ENCODE assay signal across 34 cellular contexts in genomic region chr5:27406020-27406419, GRCh38.
A peak's percentile ranks its signal among the peaks of the same experiment; 100 is the strongest.
DNase-seq lines count a peak whose midpoint lies in the region; ATAC-seq, FAIRE-seq and TF ChIP-seq lines count a peak whose summit lies in the region.
"Had no signal": no experiment of that assay in that cellular context is flagged by ENCODE, and none has a peak within 500 bp of the region (broad histone marks: within the 10 kb centered on the region; RNA-seq: fewer than 3 reads in every experiment).

No MANE protein-coding gene starts in this region.

- H3K4me3 ChIP-seq in A549 (no peak overlapping the region), HEK293 (ENCODE audit: low read depth, low read length) (no peak overlapping the region), SU-DHL-6 (ENCODE audit: insufficient read depth, low read length, poor library complexity, severe bottlenecking) (no peak overlapping the region)
- H3K4me3 ChIP-seq: BLaER1; BLaER1 treated with 17β-estradiol and CSF1 and Interleukin-3, amounts not matched to agents 10 nM and 100 nM had no signal

- no peaks in the 10 kb centered on the region for H3K79me2 ChIP-seq in SU-DHL-6 (ENCODE audit: insufficient read depth, low read length)

- no peaks in the 10 kb centered on the region for H3K27me3 ChIP-seq in SU-DHL-6 (ENCODE audit: low read length)
- H3K27me3 ChIP-seq: BE2C; BLaER1; BLaER1 treated with 17β-estradiol and CSF1 and Interleukin-3, amounts not matched to agents 10 nM and 100 nM had no signal

- FAIRE-seq in A549 (lab: Jason Lieb, UNC) (no peak), RCC 7860 (lab: Jason Lieb, UNC) (peak; percentile 26)
- FAIRE-seq: A204.1, D721Med had no signal

- no peaks in the 10 kb centered on the region for H3K9me3 ChIP-seq in A549
- H3K9me3 ChIP-seq in HEK293 (ENCODE audit: control insufficient read depth, insufficient read depth, low read depth, low read length), result no peaks in the 10 kb centered on the region
- H3K9me3 ChIP-seq in SU-DHL-6 (ENCODE audit: insufficient read depth, low read length), result no peaks in the 10 kb centered on the region
- H3K9me3 ChIP-seq: BE2C; BLaER1; BLaER1 treated with 17β-estradiol and CSF1 and Interleukin-3, amounts not matched to agents 10 nM and 100 nM; Caco-2 had no signal

- ATAC-seq in A549, result no peak
- no peak for ATAC-seq in HG03095 (IDR thresholded peaks at IDR 0.05; ENCODE audit: unreplicated experiment)
- no peak for ATAC-seq in Right ventricle myocardium inferior
- ATAC-seq: CD8-positive, alpha-beta T cell had no signal

- H3K36me3 ChIP-seq in HEK293 (ENCODE audit: control insufficient read depth in 2 of 2, insufficient read depth in 1 of 2, low read length in 2 of 2) (no peaks in the 10 kb centered on the region), SU-DHL-6 (ENCODE audit: low read length) (no peaks in the 10 kb centered on the region)
- H3K36me3 ChIP-seq: BE2C; BLaER1; BLaER1 treated with 17β-estradiol and CSF1 and Interleukin-3, amounts not matched to agents 10 nM and 100 nM had no signal

- H3K9me2 ChIP-seq in SU-DHL-6 (replicated peaks; ENCODE audit: insufficient read depth, low read length), result no peaks in the 10 kb centered on the region

- H3K4me1 ChIP-seq in A549 (no peaks in the 10 kb centered on the region), HEK293 (ENCODE audit: control insufficient read depth, insufficient read depth, low read length) (no peaks in the 10 kb centered on the region)
- H3K4me1 ChIP-seq: BE2C; BLaER1; BLaER1 treated with 17β-estradiol and CSF1 and Interleukin-3, amounts not matched to agents 10 nM and 100 nM; Caco-2 had no signal

- H3K27ac ChIP-seq in A549 (no peak overlapping the region), HEK293 (ENCODE audit: extremely low read depth, low read depth, low read length) (no peak overlapping the region), SU-DHL-6 (ENCODE audit: low read depth, low read length) (no peak overlapping the region)
- H3K27ac ChIP-seq: 22Rv1; BLaER1; BLaER1 treated with 17β-estradiol and CSF1 and Interleukin-3, amounts not matched to agents 10 nM and 100 nM; C4-2B had no signal

- CTCF ChIA-PET in A549 (lab: Yijun Ruan, JAX) (no interaction called here), HEK293 (lab: Yijun Ruan, JAX) (no interaction called here)

- no peak for TF ChIP-seq RAD21 in A549 (conservative IDR thresholded peaks at IDR 0.05 in 1 of 2, IDR thresholded peaks at IDR 0.05 in 1 of 2)

- no peaks in the 10 kb centered on the region for H4K20me1 ChIP-seq in SU-DHL-6 (ENCODE audit: low read depth, low read length)
- H4K20me1 ChIP-seq: BLaER1; BLaER1 treated with 17β-estradiol and CSF1 and Interleukin-3, amounts not matched to agents 10 nM and 100 nM had no signal

- H3K9ac ChIP-seq in SU-DHL-6 (ENCODE audit: low read length), result no peak overlapping the region
- H3K9ac ChIP-seq: BLaER1; BLaER1 treated with 17β-estradiol and CSF1 and Interleukin-3, amounts not matched to agents 10 nM and 100 nM had no signal

- TF ChIP-seq CTCF in A549 (IDR thresholded peaks at IDR 0.05), result no peak
- TF ChIP-seq CTCF in HEK293 (tag by site-specific recombination; IDR thresholded peaks at IDR 0.05), result no peak
- TF ChIP-seq CTCF in SU-DHL-6 (IDR thresholded peaks at IDR 0.05; ENCODE audit: insufficient read depth, low read length, poor library complexity, severe bottlenecking), result no peak

- TF ChIP-seq POLR2A in A549 (IDR thresholded peaks at IDR 0.05; ENCODE audit: low read length), result no peak

- no peak overlapping the region for H3K4me2 ChIP-seq in A549
- peak overlapping the region; percentile 14 for H3K4me2 ChIP-seq in SU-DHL-6 (ENCODE audit: low read depth, low read length, poor library complexity, severe bottlenecking)
- H3K4me2 ChIP-seq: BLaER1; BLaER1 treated with 17β-estradiol and CSF1 and Interleukin-3, amounts not matched to agents 10 nM and 100 nM had no signal

- DNase-seq in A549 (ENCODE audit: low read depth in 1 of 2, low spot score in 1 of 2) (no peak), RCC 7860 (ENCODE audit: low spot score) (no peak), Right ventricle myocardium inferior (ENCODE audit: missing footprints) (no peak), NCI-H187 treated with DMSO at 0.1 percent for 48 hours (lab: John Stamatoyannopoulos, UW) (no peak), T-helper 1 cell (no peak)
- DNase-seq: 8988T; ACHN; AML-193; BE2C; C1 segment of cervical spinal cord; Caco-2; Calu3; CD4-positive, alpha-beta memory T cell; CD4-positive, alpha-beta T cell; CD4-positive, CD25-positive, alpha-beta regulatory T cell; CD8-positive, alpha-beta memory T cell; CD8-positive, alpha-beta T cell; COR-L47; DMS 273 treated with DMSO at 0.1 percent for 48 hours; DMS153; DMS53; DMS79; DMS79 treated with DMSO at 0.1 percent for 48 hours; DND-41; EL had no signal

- TF ChIP-seq EP300 in A549 (IDR thresholded peaks at IDR 0.05), result no peak

- peak overlapping the region; percentile 85 for H2AFZ ChIP-seq in SU-DHL-6 (ENCODE audit: low read depth, low read length, severe bottlenecking)

- H3F3A ChIP-seq in SU-DHL-6 (ENCODE audit: insufficient read depth), result no peaks in the 10 kb centered on the region

- 53% methylated on average over 1 of the region's 1 CpG for WGBS in A549 (ENCODE audit: missing lambda C conversion rate)

- POLR2A ChIA-PET in A549 (lab: Yijun Ruan, JAX) (no interaction called here), HEK293 (lab: Yijun Ruan, JAX) (no interaction called here)

- intact Hi-C loops in Right ventricle myocardium inferior (cut with DNase I), result no loop called here

TF ChIP-seq in A549, 52 proteins besides CTCF, POLR2A, EP300 and RAD21:
- peak; percentile 95 for TF ChIP-seq ZC3H11A (IDR thresholded peaks at IDR 0.05)
- TF ChIP-seq EHF (CRISPR knock-in tag; IDR thresholded peaks at IDR 0.05), result no peak
TF ChIP-seq in A549: peak in this region for 1.

TF ChIP-seq in HEK293, 187 proteins besides CTCF, POLR2A, EP300 and RAD21 (continues in another document):
- TF ChIP-seq ZNF19 (tag by site-specific recombination; IDR thresholded peaks at IDR 0.05; ENCODE audit: low read depth) (no peak), ZNF521 (tag by site-specific recombination; IDR thresholded peaks at IDR 0.05) (no peak)
- TF ChIP-seq, protein P1, sequence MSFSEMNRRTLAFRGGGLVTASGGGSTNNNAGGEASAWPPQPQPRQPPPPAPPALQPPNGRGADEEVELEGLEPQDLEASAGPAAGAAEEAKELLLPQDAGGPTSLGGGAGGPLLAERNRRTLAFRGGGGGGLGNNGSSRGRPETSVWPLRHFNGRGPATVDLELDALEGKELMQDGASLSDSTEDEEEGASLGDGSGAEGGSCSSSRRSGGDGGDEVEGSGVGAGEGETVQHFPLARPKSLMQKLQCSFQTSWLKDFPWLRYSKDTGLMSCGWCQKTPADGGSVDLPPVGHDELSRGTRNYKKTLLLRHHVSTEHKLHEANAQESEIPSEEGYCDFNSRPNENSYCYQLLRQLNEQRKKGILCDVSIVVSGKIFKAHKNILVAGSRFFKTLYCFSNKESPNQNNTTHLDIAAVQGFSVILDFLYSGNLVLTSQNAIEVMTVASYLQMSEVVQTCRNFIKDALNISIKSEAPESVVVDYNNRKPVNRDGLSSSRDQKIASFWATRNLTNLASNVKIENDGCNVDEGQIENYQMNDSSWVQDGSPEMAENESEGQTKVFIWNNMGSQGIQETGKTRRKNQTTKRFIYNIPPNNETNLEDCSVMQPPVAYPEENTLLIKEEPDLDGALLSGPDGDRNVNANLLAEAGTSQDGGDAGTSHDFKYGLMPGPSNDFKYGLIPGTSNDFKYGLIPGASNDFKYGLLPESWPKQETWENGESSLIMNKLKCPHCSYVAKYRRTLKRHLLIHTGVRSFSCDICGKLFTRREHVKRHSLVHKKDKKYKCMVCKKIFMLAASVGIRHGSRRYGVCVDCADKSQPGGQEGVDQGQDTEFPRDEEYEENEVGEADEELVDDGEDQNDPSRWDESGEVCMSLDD (tag by site-specific recombination; IDR thresholded peaks at IDR 0.05), result no peak
- TF ChIP-seq, protein P2, sequence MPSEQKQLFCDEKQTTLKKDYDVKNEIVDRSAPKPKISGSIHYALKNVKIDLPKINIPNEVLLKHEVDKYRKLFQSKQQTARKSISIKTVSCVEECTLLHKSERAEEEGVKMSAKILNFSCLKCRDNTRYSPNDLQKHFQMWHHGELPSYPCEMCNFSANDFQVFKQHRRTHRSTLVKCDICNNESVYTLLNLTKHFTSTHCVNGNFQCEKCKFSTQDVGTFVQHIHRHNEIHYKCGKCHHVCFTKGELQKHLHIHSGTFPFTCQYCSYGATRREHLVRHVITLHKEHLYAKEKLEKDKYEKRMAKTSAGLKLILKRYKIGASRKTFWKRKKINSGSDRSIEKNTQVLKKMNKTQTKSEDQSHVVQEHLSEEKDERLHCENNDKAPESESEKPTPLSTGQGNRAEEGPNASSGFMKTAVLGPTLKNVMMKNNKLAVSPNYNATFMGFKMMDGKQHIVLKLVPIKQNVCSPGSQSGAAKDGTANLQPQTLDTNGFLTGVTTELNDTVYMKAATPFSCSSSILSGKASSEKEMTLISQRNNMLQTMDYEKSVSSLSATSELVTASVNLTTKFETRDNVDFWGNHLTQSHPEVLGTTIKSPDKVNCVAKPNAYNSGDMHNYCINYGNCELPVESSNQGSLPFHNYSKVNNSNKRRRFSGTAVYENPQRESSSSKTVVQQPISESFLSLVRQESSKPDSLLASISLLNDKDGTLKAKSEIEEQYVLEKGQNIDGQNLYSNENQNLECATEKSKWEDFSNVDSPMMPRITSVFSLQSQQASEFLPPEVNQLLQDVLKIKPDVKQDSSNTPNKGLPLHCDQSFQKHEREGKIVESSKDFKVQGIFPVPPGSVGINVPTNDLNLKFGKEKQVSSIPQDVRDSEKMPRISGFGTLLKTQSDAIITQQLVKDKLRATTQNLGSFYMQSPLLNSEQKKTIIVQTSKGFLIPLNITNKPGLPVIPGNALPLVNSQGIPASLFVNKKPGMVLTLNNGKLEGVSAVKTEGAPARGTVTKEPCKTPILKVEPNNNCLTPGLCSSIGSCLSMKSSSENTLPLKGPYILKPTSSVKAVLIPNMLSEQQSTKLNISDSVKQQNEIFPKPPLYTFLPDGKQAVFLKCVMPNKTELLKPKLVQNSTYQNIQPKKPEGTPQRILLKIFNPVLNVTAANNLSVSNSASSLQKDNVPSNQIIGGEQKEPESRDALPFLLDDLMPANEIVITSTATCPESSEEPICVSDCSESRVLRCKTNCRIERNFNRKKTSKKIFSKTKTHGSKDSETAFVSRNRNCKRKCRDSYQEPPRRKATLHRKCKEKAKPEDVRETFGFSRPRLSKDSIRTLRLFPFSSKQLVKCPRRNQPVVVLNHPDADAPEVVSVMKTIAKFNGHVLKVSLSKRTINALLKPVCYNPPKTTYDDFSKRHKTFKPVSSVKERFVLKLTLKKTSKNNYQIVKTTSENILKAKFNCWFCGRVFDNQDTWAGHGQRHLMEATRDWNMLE (tag by site-specific recombination; conservative IDR thresholded peaks at IDR 0.05; ENCODE audit: low read depth), result peak; percentile 81

Comparison
In these comparisons a context has a peak if more than half of its experiments do, and no peak if none do; other contexts are left out.
1. Of the 5 proteins assayed by ChIP-seq in both HEK293 and A549: peak only in HEK293: REST; only in A549: none; in both: none; in neither: 4.